In genomic region chr7:142866361-142867096, GRCh38 we compare ENCODE assay signal across 8 cellular contexts. TPM values are rescaled to one million over a fixed set of nuclear protein-coding genes. Genes with fewer than 3 reads are reported as not detected.
A peak's percentile ranks its signal among the peaks of the same experiment; 100 is the strongest.
DNase-seq lines count a peak whose midpoint lies in the region; ATAC-seq, FAIRE-seq and TF ChIP-seq lines count a peak whose summit lies in the region.

No MANE protein-coding gene starts in this region.

- intact Hi-C loops in gastrocnemius medialis (cut with DNase I; ENCODE audit: low total_unique reads): loop anchor here (1.0 kb wide), 1 partner anchor 12 kb away; no protein-coding TSS in a partner anchor
- intact Hi-C loops in lower leg skin (cut with DNase I; ENCODE audit: low total_unique reads): no loop called here

- no peaks in the 10 kb centered on the region for H3K27me3 ChIP-seq in SU-DHL-6 (ENCODE audit: low read length)
- H3K27me3 ChIP-seq in gastroesophageal sphincter: peaks cover 5% of the 10 kb centered on the region
- H3K27me3 ChIP-seq in gastrocnemius medialis: no peaks in the 10 kb centered on the region

- TF ChIP-seq EP300 in gastroesophageal sphincter (IDR thresholded peaks at IDR 0.05): no peak

- FAIRE-seq in H54 (lab: Jason Lieb, UNC): no peak

- 79 to 89% methylated on average over 8 to 9 of the region's 18 CpGs for WGBS in gastroesophageal sphincter (ENCODE audit: low coverage in 1 of 2), 2 donors
- 74 to 83% methylated on average over 17 to 18 of the region's 18 CpGs for WGBS in lower leg skin, 2 donors

- H3K9me2 ChIP-seq in SU-DHL-6 (replicated peaks; ENCODE audit: insufficient read depth, low read length): no peaks in the 10 kb centered on the region

- H3K36me3 ChIP-seq in SU-DHL-6 (ENCODE audit: low read length): no peaks in the 10 kb centered on the region
- peaks cover 0 to 36% of the 10 kb centered on the region in 2 donors for H3K36me3 ChIP-seq in gastroesophageal sphincter
- no peaks in the 10 kb centered on the region for H3K36me3 ChIP-seq in gastrocnemius medialis

- TF ChIP-seq CTCF in SU-DHL-6 (IDR thresholded peaks at IDR 0.05; ENCODE audit: insufficient read depth, low read length, poor library complexity, severe bottlenecking): peak; percentile 67
- peak in 3 of 4 experiments; percentile 33 to 80 (median 34) for TF ChIP-seq CTCF in gastroesophageal sphincter (IDR thresholded peaks at IDR 0.05)
- TF ChIP-seq CTCF in gastrocnemius medialis (IDR thresholded peaks at IDR 0.05 in 4 of 5, conservative IDR thresholded peaks at IDR 0.05 in 1 of 5): peak in 3 of 5 experiments; percentile 22 to 49 (median 44)
- TF ChIP-seq CTCF in lower leg skin (IDR thresholded peaks at IDR 0.05): no peak

- TF ChIP-seq POLR2A in H54 (IDR thresholded peaks at IDR 0.05; ENCODE audit: low read depth, low read length) (no peak), gastroesophageal sphincter (IDR thresholded peaks at IDR 0.05) (no peak), gastrocnemius medialis (IDR thresholded peaks at IDR 0.05) (no peak), lower leg skin (IDR thresholded peaks at IDR 0.05) (no peak)

- DNase-seq in Ammon's horn (ENCODE audit: low spot score) (peak; percentile 39), H54 (ENCODE audit: insufficient read length, low spot score) (peak; percentile 24), gastrocnemius medialis (no peak), NCI-H1436 treated with DMSO at 0.1 percent for 48 hours (lab: John Stamatoyannopoulos, UW) (no peak), lower leg skin (ENCODE audit: low spot score in 2 of 2) (no peak)

- no peaks in the 10 kb centered on the region for H3F3A ChIP-seq in SU-DHL-6 (ENCODE audit: insufficient read depth)

- H3K9me3 ChIP-seq in SU-DHL-6 (ENCODE audit: insufficient read depth, low read length): no peaks in the 10 kb centered on the region
- H3K9me3 ChIP-seq in gastroesophageal sphincter: no peaks in the 10 kb centered on the region
- H3K9me3 ChIP-seq in gastrocnemius medialis: no peaks in the 10 kb centered on the region

- no peak overlapping the region for H3K9ac ChIP-seq in SU-DHL-6 (ENCODE audit: low read length)

- no peaks in the 10 kb centered on the region for H4K20me1 ChIP-seq in SU-DHL-6 (ENCODE audit: low read depth, low read length)

- no peak overlapping the region for H3K27ac ChIP-seq in SU-DHL-6 (ENCODE audit: low read depth, low read length)
- no peak overlapping the region for H3K27ac ChIP-seq in gastroesophageal sphincter
- no peak overlapping the region for H3K27ac ChIP-seq in gastrocnemius medialis

- H3K4me3 ChIP-seq in SU-DHL-6 (ENCODE audit: insufficient read depth, low read length, poor library complexity, severe bottlenecking): no peak overlapping the region
- H3K4me3 ChIP-seq in gastroesophageal sphincter: no peak overlapping the region
- no peak overlapping the region for H3K4me3 ChIP-seq in gastrocnemius medialis
- H3K4me3 ChIP-seq in lower leg skin (ENCODE audit: low read depth, poor library complexity, severe bottlenecking): no peak overlapping the region

- in situ Hi-C loops in gastrocnemius medialis (cut with MboI; ENCODE audit: low sequenced_read_pairs in 4 of 4): loop anchor here in 3 of 4 donors (25.0 kb wide), 1 partner anchor 346 kb away; the partner anchor contains the start of gene TAS2R40 (in 3 of the 3)

- ATAC-seq in gastroesophageal sphincter (no peak), gastrocnemius medialis (peak in 1 of 2 donors; percentile 54), HG03354 (IDR thresholded peaks at IDR 0.05; ENCODE audit: poor library complexity, severe bottlenecking, unreplicated experiment) (no peak)

- no peak overlapping the region for H3K4me2 ChIP-seq in SU-DHL-6 (ENCODE audit: low read depth, low read length, poor library complexity, severe bottlenecking)

- H3K4me1 ChIP-seq in gastroesophageal sphincter: no peaks in the 10 kb centered on the region
- no peaks in the 10 kb centered on the region for H3K4me1 ChIP-seq in gastrocnemius medialis

- no peaks in the 10 kb centered on the region for H3K79me2 ChIP-seq in SU-DHL-6 (ENCODE audit: insufficient read depth, low read length)

- no peak overlapping the region for H2AFZ ChIP-seq in SU-DHL-6 (ENCODE audit: low read depth, low read length, severe bottlenecking)

RNA-seq across cellular contexts. Expression of gene EPHB6, which starts 11.7 kb away (rescaled TPM):
- total RNA-seq in gastroesophageal sphincter (10 to 100 TPM in 2 of 4 donors, 1 to 10 TPM in 2; 6.0 to 22.1 (median 9.7) TPM), gastrocnemius medialis (1 to 10 TPM; 2.0 to 8.9 (median 2.8) TPM), lower leg skin (100 to 1,000 TPM; 158 to 346 (median 221) TPM)

RNA-seq across cellular contexts. Expression of gene TRPV6, which starts 19.0 kb away (rescaled TPM):
- total RNA-seq in gastroesophageal sphincter: under 1 TPM in 1 of 4 donors, not detected in 3; 0.16 TPM
- not detected for total RNA-seq in gastrocnemius medialis
- total RNA-seq in lower leg skin: 10 to 100 TPM; 10.3 to 13.4 (median 11.5) TPM

Comparison
In these comparisons a context has a peak if more than half of its experiments do, and no peak if none do; other contexts are left out.
1. DNase-seq: peak in Ammon's horn (single experiment) and H54 (single experiment); none in gastrocnemius medialis (0 of 2), NCI-H1436 treated with DMSO at 0.1 percent for 48 hours (single experiment) and lower leg skin (0 of 2).
2. CTCF ChIP-seq: peak in SU-DHL-6 (single experiment), gastroesophageal sphincter (3 of 4) and gastrocnemius medialis (3 of 5); none in lower leg skin (0 of 3).
3. RNA of gene EPHB6, which starts 11.7 kb away (total RNA-seq): 158 to 346 TPM in lower leg skin; 6.0 to 22.1 TPM in gastroesophageal sphincter and 2.0 to 8.9 TPM in gastrocnemius medialis; every median in the first group is over 4 times any median in the second.
4. RNA of gene TRPV6, which starts 19.0 kb away (total RNA-seq): 10.3 to 13.4 TPM in lower leg skin; 0.16 TPM in gastroesophageal sphincter and not detected in gastrocnemius medialis; every median in the first group is over 4 times any median in the second.